Comparison of ENCODE assay signal across 8 cellular contexts in genomic region chr15:50764331-50765201, GRCh38. TPM values are rescaled to one million over a fixed set of nuclear protein-coding genes. Genes with fewer than 3 reads are reported as not detected.
DNase-seq lines count a peak whose midpoint lies in the region; ATAC-seq, FAIRE-seq and TF ChIP-seq lines count a peak whose summit lies in the region.

No MANE protein-coding gene starts in this region.

- no peak for TF ChIP-seq CTCF in Caco-2 (IDR thresholded peaks at IDR 0.05; ENCODE audit: insufficient read depth in 1 of 2, low read depth in 1 of 2, low read length in 1 of 2, severe bottlenecking in 1 of 2, unreplicated experiment in 1 of 2)
- no peak for TF ChIP-seq CTCF in OCI-LY3 (IDR thresholded peaks at IDR 0.05; ENCODE audit: low read depth, low read length)
- no peak for TF ChIP-seq CTCF in bronchial epithelial cell (IDR thresholded peaks at IDR 0.05; ENCODE audit: insufficient read depth, low read length, severe bottlenecking)
- TF ChIP-seq CTCF in HepG2 (CRISPR knock-in tag; IDR thresholded peaks at IDR 0.05): no peak

- POLR2A ChIA-PET in Caco-2 (lab: Charles Lee) (interaction anchor here (0.7 kb wide), 1 partner anchor 109 kb away, joined by 4 read pairs; no protein-coding TSS in a partner anchor), HepG2 (lab: Yijun Ruan, JAX) (interaction anchor here (0.7 to 2.1 kb wide), 6 partner anchors 10 to 110 kb away, joined by 3 to 9 read pairs (median 4); partner anchors contain the start of gene TRPM7)

- peak overlapping the region; percentile 77 for H3K4me3 Mint-ChIP-seq in Caco-2 (ENCODE audit: unreplicated experiment)

- H3K4me1 ChIP-seq in Caco-2: peaks cover 10% of the 10 kb centered on the region; the same call in 1 of the 2 replicates
- H3K4me1 ChIP-seq in OCI-LY3 (ENCODE audit: low read length): peaks cover 15% of the 10 kb centered on the region
- H3K4me1 ChIP-seq in HepG2 (ENCODE audit: insufficient read depth, low read length): peaks cover 47% of the 10 kb centered on the region

- H3K9me3 Mint-ChIP-seq in Caco-2 (ENCODE audit: unreplicated experiment): no peaks in the 10 kb centered on the region

- intact Hi-C loops in Caco-2 (cut with micrococcal nuclease; ENCODE audit: unreplicated experiment): loop anchor here (1.0 to 5.0 kb wide), 3 partner anchors 45 to 103 kb away; partner anchors contain the start of gene TRPM7
- intact Hi-C loops in HepG2 (cut with micrococcal nuclease; ENCODE audit: unreplicated experiment): loop anchor here (2.0 to 5.0 kb wide), 2 partner anchors 77 to 112 kb away; partner anchors contain the start of gene TRPM7

- H3K4me2 ChIP-seq in OCI-LY3 (ENCODE audit: low read length): peak overlapping the region; percentile 91
- peak overlapping the region; percentile 75 for H3K4me2 ChIP-seq in HepG2 (ENCODE audit: low read depth, low read length)

- in situ Hi-C loops in HepG2 (cut with HindIII; ENCODE audit: extremely low pct_ligation_motif_present, low pct_unique_long_range_greater_than_20kb): no loop called here

- H3K4me1 Mint-ChIP-seq in Caco-2 (ENCODE audit: low read depth, unreplicated experiment): peaks cover 37% of the 10 kb centered on the region

- H3K9ac ChIP-seq in OCI-LY3 (ENCODE audit: low read length) (peak overlapping the region; percentile 89), HepG2 (ENCODE audit: insufficient read depth, low read depth, low read length) (peak overlapping the region; percentile 86)

- H3K27me3 ChIP-seq in Caco-2 (replicated peaks; ENCODE audit: control insufficient read depth, insufficient read depth, low read length) (no peaks in the 10 kb centered on the region), OCI-LY3 (ENCODE audit: low read depth, low read length) (no peaks in the 10 kb centered on the region), bronchial epithelial cell (ENCODE audit: control insufficient read depth, insufficient read depth, low read length) (no peaks in the 10 kb centered on the region), HepG2 (ENCODE audit: control insufficient read depth in 1 of 2, insufficient read depth in 2 of 2, low read length in 2 of 2) (no peaks in the 10 kb centered on the region; a peak in 1 of 5 replicates)

- H3K79me2 ChIP-seq in OCI-LY3 (ENCODE audit: low read length) (peaks cover 54% of the 10 kb centered on the region), HepG2 (ENCODE audit: insufficient read depth, low read length) (peaks cover 32% of the 10 kb centered on the region)

- TF ChIP-seq EP300 in HepG2 (IDR thresholded peaks at IDR 0.05; ENCODE audit: low read depth in 2 of 2, low read length in 2 of 2): no peak
- TF ChIP-seq EP300 in HepG2 (CRISPR knock-in tag; IDR thresholded peaks at IDR 0.05; ENCODE audit: borderline replicate concordance): no peak

- H3K27ac ChIP-seq in OCI-LY3 (ENCODE audit: low read length) (peak overlapping the region; percentile 69), HepG2 (ENCODE audit: extremely low read length, insufficient read depth, low read length) (peak overlapping the region; percentile 91)

- CTCF ChIA-PET in Caco-2 (lab: Charles Lee): interaction anchor here (0.6 kb wide), 1 partner anchor 12 kb away, joined by 4 read pairs; no protein-coding TSS in a partner anchor
- CTCF ChIA-PET in HepG2 (lab: Yijun Ruan, JAX; ENCODE audit: low intra/inter-chr PET ratio, low total read pairs): no interaction called here

- H3K9me3 ChIP-seq in Caco-2: no peaks in the 10 kb centered on the region
- H3K9me3 ChIP-seq in OCI-LY3 (ENCODE audit: insufficient read depth, low read length): no peaks in the 10 kb centered on the region
- H3K9me3 ChIP-seq in HepG2 (ENCODE audit: low read length): no peaks in the 10 kb centered on the region

- BruUV-seq in Caco-2 (replicated peaks; lab: Mats Ljungman, UMichigan): TSS peak; percentile 73
- BruUV-seq in HepG2 (replicated peaks; lab: Mats Ljungman, UMichigan): TSS peak; percentile 78

- FAIRE-seq in bronchial epithelial cell (lab: Jason Lieb, UNC): no peak
- FAIRE-seq in HepG2 (lab: Jason Lieb, UNC): peak; percentile 40

- H3K36me3 ChIP-seq in Caco-2 (ENCODE audit: control insufficient read depth, insufficient read depth, low read length): no peaks in the 10 kb centered on the region
- H3K36me3 ChIP-seq in OCI-LY3 (replicated peaks; ENCODE audit: low read depth, low read length): peaks cover 6% of the 10 kb centered on the region
- H3K36me3 ChIP-seq in bronchial epithelial cell (ENCODE audit: control insufficient read depth, insufficient read depth, low read length): no peaks in the 10 kb centered on the region
- H3K36me3 ChIP-seq in HepG2 (replicated peaks in 1 of 2; ENCODE audit: control insufficient read depth in 1 of 2, insufficient read depth in 2 of 2, low read length in 2 of 2): no peaks in the 10 kb centered on the region; a peak in 1 of 5 replicates

- 2% methylated on average over 16 of the region's 16 CpGs for WGBS in HepG2 (ENCODE audit: low lambda C conversion rate)

- H3K27me3 Mint-ChIP-seq in Caco-2 (ENCODE audit: insufficient read depth, unreplicated experiment): no peaks in the 10 kb centered on the region

- DNase-seq in Caco-2 (no peak), bronchial epithelial cell (ENCODE audit: low read depth) (peak; percentile 22), HepG2 (ENCODE audit: low spot score) (no peak), D341Med (ENCODE audit: low spot score) (no peak), NCI-H2107 (lab: John Stamatoyannopoulos, UW) (no peak)
- peak; percentile 24 for DNase-seq in stimulated activated naive CD8-positive, alpha-beta T cell treated with anti-CD3 and anti-CD28 coated beads, Interleukin-15, Interleukin-2, amounts not matched to agents 100 U/mL and 50 U/mL, for 24 hours

- peak overlapping the region; percentile 17; the same call in 1 of the 2 replicates for H2AFZ ChIP-seq in OCI-LY3 (ENCODE audit: low read depth, low read length)
- no peak overlapping the region for H2AFZ ChIP-seq in HepG2 (ENCODE audit: low read length)

- no peak for TF ChIP-seq RAD21 in HepG2 (CRISPR knock-in tag; IDR thresholded peaks at IDR 0.05)

- ATAC-seq in GM19452 (IDR thresholded peaks at IDR 0.05; ENCODE audit: unreplicated experiment) (peak; percentile 41), HepG2 (no peak)
- peak; percentile 24 for ATAC-seq in stimulated activated naive CD8-positive, alpha-beta T cell treated with anti-CD3 and anti-CD28 coated beads, Interleukin-15, Interleukin-2, amounts not matched to agents 100 U/mL and 50 U/mL, for 24 hours

- H3K4me3 ChIP-seq in Caco-2 (ENCODE audit: low read depth, low read length) (peak overlapping the region; percentile 57), OCI-LY3 (ENCODE audit: low read length) (peak overlapping the region; percentile 83), bronchial epithelial cell (ENCODE audit: low read depth, low read length) (peak overlapping the region; percentile 74), HepG2 (replicated peaks in 1 of 3; ENCODE audit: insufficient read depth in 1 of 3, low read depth in 2 of 3, low read length in 3 of 3) (peak overlapping the region; percentile 68 to 94 (median 90))

- H3K36me3 Mint-ChIP-seq in Caco-2 (ENCODE audit: insufficient read depth, unreplicated experiment): peaks cover 23% of the 10 kb centered on the region

- H3K27ac Mint-ChIP-seq in Caco-2 (ENCODE audit: unreplicated experiment): peak overlapping the region; percentile 81

- no peak for TF ChIP-seq POLR2A in HepG2 (IDR thresholded peaks at IDR 0.05; ENCODE audit: insufficient read depth in 1 of 2, low read depth in 2 of 2, low read length in 2 of 2)

- H4K20me1 ChIP-seq in OCI-LY3 (ENCODE audit: insufficient read depth, low read length) (peaks cover 13% of the 10 kb centered on the region), HepG2 (ENCODE audit: insufficient read depth, low read length) (no peaks in the 10 kb centered on the region)

TF ChIP-seq in HepG2, 621 proteins besides CTCF, POLR2A, EP300 and RAD21 (continues in another document):
- TF ChIP-seq RNF219 (CRISPR knock-in tag; IDR thresholded peaks at IDR 0.05): no peak

RNA-seq across cellular contexts. Expression of gene SPPL2A, which starts 0.9 kb away (rescaled TPM):
- 131 and 141 TPM in 2 replicates for total RNA-seq in Caco-2 (2022)
- 64.5 and 75.0 TPM in 2 replicates for total RNA-seq in bronchial epithelial cell
- 69.9 and 105 TPM in 2 replicates for total RNA-seq in HepG2 (2016; rRNA removed; fragmentation: Illumina TruSeq; extraction: Trizol)
- 27.3 and 31.2 TPM in 2 replicates for total RNA-seq in HepG2 (2016; cell fraction: cytosol; rRNA removed; fragmentation: Illumina TruSeq; extraction: Trizol; ENCODE audit: low read depth)
- 66.5 and 98.8 TPM in 2 replicates for total RNA-seq in HepG2 (2016; cell fraction: insoluble cytoplasmic fraction; rRNA removed; fragmentation: Illumina TruSeq; extraction: Trizol)
- total RNA-seq in HepG2 (2016; cell fraction: membrane; rRNA removed; fragmentation: Illumina TruSeq; extraction: Trizol): 43.0 and 45.8 TPM in 2 replicates
- total RNA-seq in HepG2 (2016; cell fraction: nucleus; rRNA removed; fragmentation: Illumina TruSeq; extraction: Trizol): 81.8 and 105 TPM in 2 replicates
- polyA plus RNA-seq in HepG2 (2011; rRNA removed): 80.5 and 87.1 TPM in 2 replicates
- 28.9 and 46.4 TPM in 2 replicates for polyA plus RNA-seq in HepG2 (2011; cell fraction: cytosol; rRNA removed)
- 143 and 183 TPM in 2 replicates for polyA plus RNA-seq in HepG2 (2011; cell fraction: nucleus; rRNA removed)
- polyA plus RNA-seq in HepG2 (2012): 73.6 TPM in 2 replicates
- 12.7 and 16.1 TPM in 2 replicates for polyA plus RNA-seq in HepG2 (2016; cell fraction: cytosol; fragmentation: Illumina TruSeq; extraction: Trizol; ENCODE audit: low read depth)
- 38.1 and 38.6 TPM in 2 replicates for polyA plus RNA-seq in HepG2 (2016; cell fraction: insoluble cytoplasmic fraction; fragmentation: Illumina TruSeq; extraction: Trizol; ENCODE audit: low read depth)
- polyA plus RNA-seq in HepG2 (2016; cell fraction: membrane; fragmentation: Illumina TruSeq; extraction: Trizol; ENCODE audit: low read depth): 20.8 and 23.3 TPM in 2 replicates
- polyA plus RNA-seq in HepG2 (2016; cell fraction: nucleus; fragmentation: Illumina TruSeq; extraction: Trizol; ENCODE audit: insufficient read depth, low read depth): 101 TPM in 2 replicates
- 29.8 and 31.4 TPM in 2 replicates for polyA minus RNA-seq in HepG2 (2011; rRNA and poly(A)+ RNA removed; ENCODE audit: low replicate concordance)
- 33.5 and 35.2 TPM in 2 replicates for polyA minus RNA-seq in HepG2 (2011; cell fraction: cytosol; rRNA and poly(A)+ RNA removed)
- 51.2 and 70.0 TPM in 2 replicates for polyA minus RNA-seq in HepG2 (2011; cell fraction: nucleus; rRNA and poly(A)+ RNA removed)

Comparison
In these comparisons a context has a peak if more than half of its experiments do, and no peak if none do; other contexts are left out.
1. DNase-seq: peak in bronchial epithelial cell (single experiment) and stimulated activated naive CD8-positive, alpha-beta T cell treated with anti-CD3 and anti-CD28 coated beads, Interleukin-15, Interleukin-2, amounts not matched to agents 100 U/mL and 50 U/mL, for 24 hours (single experiment); none in Caco-2 (0 of 2), HepG2 (single experiment), D341Med (single experiment) and NCI-H2107 (single experiment).
2. Peak in every context shown above with its lines, with median percentiles within 50 percentile points of each other: H3K4me3 ChIP-seq.